Comparison of ENCODE assay signal across 8 cellular contexts in genomic region chr19:27746691-27747380, GRCh38.
DNase-seq lines count a peak whose midpoint lies in the region; TF ChIP-seq lines count a peak whose summit lies in the region.

No MANE protein-coding gene starts in this region.

- peak; percentile 55 for DNase-seq in COLO668 (lab: John Stamatoyannopoulos, UW; ENCODE audit: unreplicated experiment)
- peak; percentile 49 for DNase-seq in NT2/D1 (ENCODE audit: low read depth, low spot score)
- peak; percentile 13 for DNase-seq in fibroblast of pulmonary artery (ENCODE audit: low read depth)
- DNase-seq in DMS153 treated with DMSO at 0.1 percent for 48 hours (lab: John Stamatoyannopoulos, UW; ENCODE audit: unreplicated experiment): no peak
- DNase-seq in activated T-helper 1 cell treated with anti-CD3 and anti-CD28 coated beads, Interleukin-12 subunit alpha, Interleukin-12 subunit beta, Interleukin-2, Interleukin-4 antibody, amounts not matched to agents 30 ng/mL and 10 ng/mL and 1 ng/mL, durations not matched to agents 14 hours and 24 hours and 36 hours (ENCODE audit: low spot score): no peak
- no peak for DNase-seq in PC-9
- DNase-seq in occipital lobe (lab: John Stamatoyannopoulos, UW): no peak

- CTCF ChIA-PET in PC-9 (lab: Charles Lee): no interaction called here

- H3K27ac ChIP-seq in PC-9: no peak overlapping the region

- peaks cover 20% of the 10 kb centered on the region for H3K36me3 Mint-ChIP-seq in nephron (ENCODE audit: low read depth)
- H3K36me3 Mint-ChIP-seq in activated T-helper 1 cell treated with anti-CD3 and anti-CD28 coated beads, Interleukin-12 subunit alpha, Interleukin-12 subunit beta, Interleukin-2, Interleukin-4 antibody, amounts not matched to agents 30 ng/mL and 10 ng/mL and 1 ng/mL, durations not matched to agents 14 hours and 24 hours and 36 hours (ENCODE audit: low read depth): peaks cover 3% of the 10 kb centered on the region

- no peak overlapping the region for H3K27ac Mint-ChIP-seq in nephron
- no peak overlapping the region for H3K27ac Mint-ChIP-seq in activated T-helper 1 cell treated with anti-CD3 and anti-CD28 coated beads, Interleukin-12 subunit alpha, Interleukin-12 subunit beta, Interleukin-2, Interleukin-4 antibody, amounts not matched to agents 30 ng/mL and 10 ng/mL and 1 ng/mL, durations not matched to agents 14 hours and 24 hours and 36 hours

- peaks cover 26% of the 10 kb centered on the region for H3K9me3 Mint-ChIP-seq in nephron
- peaks cover 47% of the 10 kb centered on the region for H3K9me3 Mint-ChIP-seq in activated T-helper 1 cell treated with anti-CD3 and anti-CD28 coated beads, Interleukin-12 subunit alpha, Interleukin-12 subunit beta, Interleukin-2, Interleukin-4 antibody, amounts not matched to agents 30 ng/mL and 10 ng/mL and 1 ng/mL, durations not matched to agents 14 hours and 24 hours and 36 hours

- H3K27me3 ChIP-seq in NT2/D1 (ENCODE audit: insufficient read depth, insufficient read length) (peaks cover 8% of the 10 kb centered on the region), PC-9 (ENCODE audit: insufficient read depth, low read depth) (no peaks in the 10 kb centered on the region)

- 0 out of 2 replicates have a peak, but pooled peaks cover 3% of the 10 kb centered on the region for H3K9me3 ChIP-seq in NT2/D1 (ENCODE audit: insufficient read depth, low read length)
- no peaks in the 10 kb centered on the region for H3K9me3 ChIP-seq in PC-9 (ENCODE audit: insufficient read depth, low read depth)

- peak overlapping the region; percentile 52 for H3K9ac ChIP-seq in NT2/D1 (ENCODE audit: insufficient read length, low read depth)

- H3K4me3 Mint-ChIP-seq in nephron: peak overlapping the region; percentile 19 to 32 (median 25)
- H3K4me3 Mint-ChIP-seq in activated T-helper 1 cell treated with anti-CD3 and anti-CD28 coated beads, Interleukin-12 subunit alpha, Interleukin-12 subunit beta, Interleukin-2, Interleukin-4 antibody, amounts not matched to agents 30 ng/mL and 10 ng/mL and 1 ng/mL, durations not matched to agents 14 hours and 24 hours and 36 hours: no peak overlapping the region

- H3K27me3 Mint-ChIP-seq in nephron (ENCODE audit: low read depth): no peaks in the 10 kb centered on the region
- H3K27me3 Mint-ChIP-seq in activated T-helper 1 cell treated with anti-CD3 and anti-CD28 coated beads, Interleukin-12 subunit alpha, Interleukin-12 subunit beta, Interleukin-2, Interleukin-4 antibody, amounts not matched to agents 30 ng/mL and 10 ng/mL and 1 ng/mL, durations not matched to agents 14 hours and 24 hours and 36 hours (ENCODE audit: insufficient read depth): no peaks in the 10 kb centered on the region

- no peaks in the 10 kb centered on the region for H3K79me2 ChIP-seq in PC-9 (ENCODE audit: low read depth)

- intact Hi-C loops in activated T-helper 1 cell treated with anti-CD3 and anti-CD28 coated beads, Interleukin-12 subunit alpha, Interleukin-12 subunit beta, Interleukin-2, Interleukin-4 antibody, amounts not matched to agents 30 ng/mL and 10 ng/mL and 1 ng/mL, durations not matched to agents 14 hours and 24 hours and 36 hours (cut with micrococcal nuclease): no loop called here
- intact Hi-C loops in PC-9 (cut with micrococcal nuclease; ENCODE audit: unreplicated experiment): no loop called here

- no TSS peak for BruUV-seq in PC-9 (replicated peaks; lab: Mats Ljungman, UMichigan)

- no peak overlapping the region for H2AFZ ChIP-seq in PC-9

- H3K4me3 ChIP-seq in NT2/D1 (ENCODE audit: insufficient read length, low read depth): no peak overlapping the region
- H3K4me3 ChIP-seq in fibroblast of pulmonary artery (replicated peaks; ENCODE audit: low read depth, low read length): no peak overlapping the region
- H3K4me3 ChIP-seq in PC-9: no peak overlapping the region

- H3K4me2 ChIP-seq in PC-9: no peak overlapping the region

- POLR2A ChIA-PET in PC-9 (lab: Charles Lee; ENCODE audit: unreplicated experiment): no interaction called here

- H3K4me1 Mint-ChIP-seq in nephron: no peaks in the 10 kb centered on the region
- no peaks in the 10 kb centered on the region for H3K4me1 Mint-ChIP-seq in activated T-helper 1 cell treated with anti-CD3 and anti-CD28 coated beads, Interleukin-12 subunit alpha, Interleukin-12 subunit beta, Interleukin-2, Interleukin-4 antibody, amounts not matched to agents 30 ng/mL and 10 ng/mL and 1 ng/mL, durations not matched to agents 14 hours and 24 hours and 36 hours (ENCODE audit: low read depth)

- H3K4me1 ChIP-seq in NT2/D1 (ENCODE audit: insufficient read depth, insufficient read length): no peaks in the 10 kb centered on the region
- H3K4me1 ChIP-seq in PC-9 (replicated peaks; ENCODE audit: insufficient read depth): no peaks in the 10 kb centered on the region

- peaks cover 5% of the 10 kb centered on the region; the same call in 1 of the 2 replicates for H4K20me1 ChIP-seq in PC-9 (ENCODE audit: insufficient read depth)

- peak; percentile 19 for TF ChIP-seq CTCF in fibroblast of pulmonary artery (IDR thresholded peaks at IDR 0.05; ENCODE audit: low read length, missing control alignments)
- peak in 2 of 3 experiments; percentile 15 to 17 for TF ChIP-seq CTCF in nephron (IDR thresholded peaks at IDR 0.05; ENCODE audit: unreplicated experiment in 3 of 3)
- TF ChIP-seq CTCF in PC-9 (conservative IDR thresholded peaks at IDR 0.05): no peak

- no peaks in the 10 kb centered on the region for H3F3A ChIP-seq in PC-9 (ENCODE audit: insufficient read depth, low read depth)

- no peaks in the 10 kb centered on the region for H3K9me2 ChIP-seq in PC-9 (ENCODE audit: insufficient read depth)

- H3K36me3 ChIP-seq in NT2/D1 (ENCODE audit: insufficient read depth, insufficient read length, low read length) (no peaks in the 10 kb centered on the region), PC-9 (ENCODE audit: low read depth) (no peaks in the 10 kb centered on the region)

Comparison
In these comparisons a context has a peak if more than half of its experiments do, and no peak if none do; other contexts are left out.
1. DNase-seq: peak in COLO668 (single experiment), NT2/D1 (single experiment) and fibroblast of pulmonary artery (single experiment); none in DMS153 treated with DMSO at 0.1 percent for 48 hours (single experiment), activated T-helper 1 cell treated with anti-CD3 and anti-CD28 coated beads, Interleukin-12 subunit alpha, Interleukin-12 subunit beta, Interleukin-2, Interleukin-4 antibody, amounts not matched to agents 30 ng/mL and 10 ng/mL and 1 ng/mL, durations not matched to agents 14 hours and 24 hours and 36 hours (single experiment), PC-9 (0 of 2) and occipital lobe (single experiment).